In genomic region chr6:33199687-33200233, GRCh38 we compare ENCODE assay signal across 7 cellular contexts. TPM values are rescaled to one million over a fixed set of nuclear protein-coding genes. Genes with fewer than 3 reads are reported as not detected.
DNase-seq lines count a peak whose midpoint lies in the region; ATAC-seq, FAIRE-seq and TF ChIP-seq lines count a peak whose summit lies in the region.

No MANE protein-coding gene starts in this region.

- peaks cover 49% of the 10 kb centered on the region for H3K4me1 Mint-ChIP-seq in WTC11

- FAIRE-seq in GM12891 (lab: Jason Lieb, UNC): no peak

- POLR2A ChIA-PET in HEK293T (lab: Yijun Ruan, JAX): interaction anchor here (0.6 to 1.9 kb wide), 9 partner anchors 8 to 228 kb away, joined by 3 to 15 read pairs (median 4); partner anchors contain the start of genes RING1, RPS18 and VPS52
- POLR2A ChIA-PET in WTC11 (lab: Charles Lee): interaction anchor here (0.7 to 1.5 kb wide), 4 partner anchors 9 to 228 kb away, joined by 3 to 6 read pairs (median 4); partner anchors contain the start of genes B3GALT4 and RING1

- TF ChIP-seq CTCF in WTC11 (IDR thresholded peaks at IDR 0.05): no peak

- CTCF ChIA-PET in HEK293T (lab: Yijun Ruan, JAX): no interaction called here
- CTCF ChIA-PET in WTC11 (lab: Charles Lee): interaction anchor here (0.9 to 2.2 kb wide), 7 partner anchors 9 to 82 kb away, joined by 3 to 20 read pairs (median 3); no protein-coding TSS in a partner anchor

- peaks cover 40% of the 10 kb centered on the region for H3K36me3 Mint-ChIP-seq in WTC11

- ATAC-seq in WTC11: peak; percentile 3

- peak; percentile 75 for DNase-seq in GM12891 (ENCODE audit: insufficient read length, low spot score)
- DNase-seq in HEK293T (ENCODE audit: extremely low spot score): no peak
- DNase-seq in NCI-H1105 (lab: John Stamatoyannopoulos, UW): peak; percentile 70
- peak; percentile 86 for DNase-seq in WTC11 (ENCODE audit: low spot score)
- DNase-seq in dermis blood vessel endothelial cell: peak; percentile 58
- DNase-seq in medulla oblongata (ENCODE audit: extremely low spot score): peak; percentile 71
- DNase-seq in stimulated activated CD8-positive, alpha-beta memory T cell treated with anti-CD3 and anti-CD28 coated beads, Interleukin-4, amount 100 ng/mL, for 1 hour (ENCODE audit: low read depth in 2 of 2, low spot score in 1 of 2): peak; percentile 33 to 41

- H3K9me3 Mint-ChIP-seq in WTC11: no peaks in the 10 kb centered on the region

- no peak for TF ChIP-seq POLR2A in GM12891 (IDR thresholded peaks at IDR 0.05; ENCODE audit: low read depth, low read length)

- peak overlapping the region; percentile 97 for H3K4me3 Mint-ChIP-seq in WTC11

- peak overlapping the region; percentile 82 for H3K27ac Mint-ChIP-seq in WTC11

- no peaks in the 10 kb centered on the region for H3K27me3 Mint-ChIP-seq in WTC11 (ENCODE audit: low read depth)

TF ChIP-seq in GM12891, 5 proteins besides CTCF, POLR2A, EP300 and RAD21:
- no peak for TF ChIP-seq POLR2AphosphoS5 (IDR thresholded peaks at IDR 0.05; ENCODE audit: low read depth, low read length)
- TF ChIP-seq TAF1 (IDR thresholded peaks at IDR 0.05; ENCODE audit: low read depth, low read length): no peak
- TF ChIP-seq PAX5 (IDR thresholded peaks at IDR 0.05; ENCODE audit: insufficient read depth, low read length, severe bottlenecking): no peak
- TF ChIP-seq SPI1 (IDR thresholded peaks at IDR 0.05; ENCODE audit: low read depth, low read length): no peak
- TF ChIP-seq POU2F2 (IDR thresholded peaks at IDR 0.05; ENCODE audit: low read depth, low read length): no peak

TF ChIP-seq in HEK293T, 16 proteins besides CTCF, POLR2A, EP300 and RAD21:
- TF ChIP-seq ZNF384 (IDR thresholded peaks at IDR 0.05): no peak
- TF ChIP-seq L3MBTL2 (conservative IDR thresholded peaks at IDR 0.05): 0 out of 2 replicates have a peak, but pooled peaks have one; percentile 3

TF ChIP-seq in WTC11, 78 proteins besides CTCF, POLR2A, EP300 and RAD21:
- peak; percentile 98 for TF ChIP-seq FOXK1 (CRISPR knock-in tag; IDR thresholded peaks at IDR 0.05)
- TF ChIP-seq CREB1 (CRISPR knock-in tag; IDR thresholded peaks at IDR 0.05): peak; percentile 12; the same call in 1 of the 2 replicates
- 0 out of 2 replicates have a peak, but pooled peaks have one; percentile 40 for TF ChIP-seq SMAD4 (CRISPR knock-in tag; IDR thresholded peaks at IDR 0.05)
- TF ChIP-seq NR1H2 (CRISPR knock-in tag; IDR thresholded peaks at IDR 0.05): no peak
- 0 out of 2 replicates have a peak, but pooled peaks have one; percentile 41 for TF ChIP-seq ELF4 (CRISPR knock-in tag; IDR thresholded peaks at IDR 0.05; ENCODE audit: low read depth)
- peak; percentile 97; the same call in 1 of the 2 replicates for TF ChIP-seq FOXP4 (CRISPR knock-in tag; IDR thresholded peaks at IDR 0.05)
- TF ChIP-seq TEAD4 (CRISPR knock-in tag; IDR thresholded peaks at IDR 0.05): no peak
- TF ChIP-seq E2F4 (CRISPR knock-in tag; IDR thresholded peaks at IDR 0.05; ENCODE audit: borderline replicate concordance, low read depth): no peak
- TF ChIP-seq ESRRA (CRISPR knock-in tag; IDR thresholded peaks at IDR 0.05; ENCODE audit: borderline replicate concordance): no peak
- no peak for TF ChIP-seq AR (CRISPR knock-in tag; IDR thresholded peaks at IDR 0.05)
- no peak for TF ChIP-seq ZNF281 (CRISPR knock-in tag; IDR thresholded peaks at IDR 0.05)
- no peak for TF ChIP-seq ZNF423 (CRISPR knock-in tag; IDR thresholded peaks at IDR 0.05)

RNA-seq across cellular contexts. Expression of gene RXRB, which starts 0.7 kb away (rescaled TPM):
- 22.0 TPM for polyA plus RNA-seq in GM12891 (2012; ENCODE audit: low read depth, missing spikeins)
- total RNA-seq in WTC11 (2021): 21.5 to 24.5 TPM (median 23.3 TPM) in 3 replicates
- 26.6 and 27.9 TPM in 2 replicates for total RNA-seq in dermis blood vessel endothelial cell

RNA-seq across cellular contexts. Expression of gene SLC39A7, which starts 0.9 kb away (rescaled TPM):
- 42.4 TPM for polyA plus RNA-seq in GM12891 (2012; ENCODE audit: low read depth, missing spikeins)
- total RNA-seq in WTC11 (2021) (131 to 163 TPM (median 134 TPM) in 3 replicates), dermis blood vessel endothelial cell (93.6 and 99.4 TPM in 2 replicates)

RNA-seq across cellular contexts. Expression of gene HSD17B8, which starts 4.7 kb away (rescaled TPM):
- 19.0 TPM for polyA plus RNA-seq in GM12891 (2012; ENCODE audit: low read depth, missing spikeins)
- total RNA-seq in WTC11 (2021) (7.3 to 8.1 TPM (median 7.7 TPM) in 3 replicates), dermis blood vessel endothelial cell (8.7 and 9.7 TPM in 2 replicates)

RNA-seq across cellular contexts. Expression of gene COL11A2, which starts 7.5 kb away (rescaled TPM):
- 0.50 TPM for polyA plus RNA-seq in GM12891 (2012; ENCODE audit: low read depth, missing spikeins)
- 3.0 to 4.4 TPM (median 3.7 TPM) in 3 replicates for total RNA-seq in WTC11 (2021)
- 0.28 and 0.34 TPM in 2 replicates for total RNA-seq in dermis blood vessel endothelial cell

RNA-seq across cellular contexts. Expression of gene RING1, which starts 8.5 kb away (rescaled TPM):
- polyA plus RNA-seq in GM12891 (2012; ENCODE audit: low read depth, missing spikeins): 25.2 TPM
- total RNA-seq in WTC11 (2021) (26.6 to 30.2 TPM (median 27.8 TPM) in 3 replicates), dermis blood vessel endothelial cell (22.6 and 29.0 TPM in 2 replicates)
